29 cellular contexts compared by ENCODE assay signal in the genomic region with DNA sequence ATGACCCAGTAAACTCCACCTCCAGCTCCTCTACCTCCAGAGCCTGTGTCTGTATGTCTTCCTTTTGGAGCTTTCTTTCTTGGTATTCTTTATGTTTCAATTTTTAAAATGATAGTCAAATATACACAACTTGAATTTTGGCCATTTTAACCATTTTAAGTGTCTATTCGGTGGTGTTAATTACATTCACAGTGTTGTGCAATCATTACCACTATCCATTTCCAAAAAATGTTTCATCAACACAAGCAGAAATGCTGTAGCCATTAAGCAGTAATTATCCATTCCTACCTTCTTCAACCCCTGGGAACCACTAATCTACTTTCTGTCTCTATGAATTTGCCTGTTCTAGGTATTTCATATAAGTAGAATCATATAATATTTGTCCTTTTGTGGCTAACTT.
"Had no signal": no experiment of that assay in that cellular context is flagged by ENCODE, and none has a peak within 500 bp of the region (broad histone marks: within the 10 kb centered on the region; RNA-seq: fewer than 3 reads in every experiment).

No MANE protein-coding gene starts in this region.

- H3K9me3 ChIP-seq: esophagus squamous epithelium, gastrocnemius medialis, lower lobe of right lung, mucosa of descending colon had no signal

- FAIRE-seq: colon, endometrium had no signal

- H3K4me3 Mint-ChIP-seq: effector memory CD8-positive, alpha-beta T cell; endodermal cell; immature natural killer cell; mesothelial cell of epicardium had no signal

- H3K4me1 ChIP-seq: left lung, lower lobe of right lung had no signal

- ATAC-seq: effector memory CD8-positive, alpha-beta T cell; esophagus mucosa; gastrocnemius medialis; heart right ventricle; left cardiac atrium; left lung; left ventricle myocardium superior; lower lobe of right lung; mucosa of descending colon had no signal

- DNase-seq: cerebellar nuclear complex; dermis blood vessel endothelial cell; dorsolateral prefrontal cortex; effector CD8-positive, alpha-beta T cell; effector memory CD8-positive, alpha-beta T cell; endodermal cell; erythroblast; esophagus squamous epithelium; foreskin fibroblast; foreskin melanocyte; gastrocnemius medialis; glutamatergic neuron; head of caudate nucleus; heart right ventricle; hippocampal formation; immature natural killer cell; islet precursor cell; left cardiac atrium; left lung; left ventricle myocardium superior; lower lobe of right lung; mesenchymal stem cell; mucosa of descending colon had no signal

- H3K4me3 ChIP-seq: coronary artery, dorsolateral prefrontal cortex, esophagus squamous epithelium, gastrocnemius medialis, heart right ventricle, left lung, lower lobe of right lung, mucosa of descending colon had no signal

- H3K9me3 Mint-ChIP-seq: effector memory CD8-positive, alpha-beta T cell; immature natural killer cell had no signal

- H3K27ac ChIP-seq: coronary artery, dorsolateral prefrontal cortex, epithelial cell of prostate, esophagus squamous epithelium, gastrocnemius medialis, heart right ventricle, left lung, lower lobe of right lung had no signal

- H3K36me3 Mint-ChIP-seq: immature natural killer cell, mesothelial cell of epicardium had no signal

- H3K27me3 ChIP-seq: dorsolateral prefrontal cortex, esophagus squamous epithelium, gastrocnemius medialis, heart right ventricle, left lung had no signal

- H3K36me3 ChIP-seq: esophagus squamous epithelium, gastrocnemius medialis, heart right ventricle, left lung, lower lobe of right lung had no signal

- H3K27ac Mint-ChIP-seq: effector memory CD8-positive, alpha-beta T cell; endodermal cell; immature natural killer cell; mesothelial cell of epicardium had no signal

- H3K4me1 Mint-ChIP-seq: immature natural killer cell had no signal
